ENCODE assay signal across 8 cellular contexts in genomic region chr14:81400852-81401251, GRCh38. TPM values are rescaled to one million over a fixed set of nuclear protein-coding genes. Genes with fewer than 3 reads are reported as not detected.
A peak's percentile ranks its signal among the peaks of the same experiment; 100 is the strongest.
DNase-seq lines count a peak whose midpoint lies in the region; ATAC-seq and TF ChIP-seq lines count a peak whose summit lies in the region.

No MANE protein-coding gene starts in this region.

- H3K36me3 ChIP-seq in Caco-2 (ENCODE audit: control insufficient read depth, insufficient read depth, low read length) (no peaks in the 10 kb centered on the region), lung (ENCODE audit: control insufficient read depth in 2 of 2, insufficient read depth in 2 of 2, low read length in 2 of 2) (no peaks in the 10 kb centered on the region)

- no peak overlapping the region for H3K4me3 Mint-ChIP-seq in Caco-2 (ENCODE audit: unreplicated experiment)

- POLR2A ChIA-PET in Caco-2 (lab: Charles Lee): no interaction called here

- H3K9me3 ChIP-seq in Caco-2 (no peaks in the 10 kb centered on the region), lung (ENCODE audit: control insufficient read depth in 2 of 2, insufficient read depth in 1 of 2, low read length in 1 of 2) (no peaks in the 10 kb centered on the region)

- H3K27ac ChIP-seq in lung (ENCODE audit: low read depth in 1 of 2, low read length in 1 of 2): peak overlapping the region in 1 of 2 donors; percentile 76

- no peaks in the 10 kb centered on the region for H3K27me3 Mint-ChIP-seq in Caco-2 (ENCODE audit: insufficient read depth, unreplicated experiment)

- BruUV-seq in Caco-2 (replicated peaks; lab: Mats Ljungman, UMichigan): no TSS peak

- 52 to 55% methylated on average over 8 of the region's 8 CpGs for WGBS in lung, 2 donors

- no peaks in the 10 kb centered on the region for H3K4me1 Mint-ChIP-seq in Caco-2 (ENCODE audit: low read depth, unreplicated experiment)

- no peak overlapping the region for H3K4me3 ChIP-seq in Caco-2 (ENCODE audit: low read depth, low read length)
- H3K4me3 ChIP-seq in astrocyte of the spinal cord (ENCODE audit: low read depth, low read length): no peak overlapping the region
- H3K4me3 ChIP-seq in lung: no peak overlapping the region

- DNase-seq in Caco-2: peak; percentile 69 to 83
- DNase-seq in LHCN-M2 (ENCODE audit: low read depth): peak; percentile 100
- DNase-seq in astrocyte of the spinal cord (ENCODE audit: low read depth, low spot score): peak; percentile 99
- DNase-seq in lung (ENCODE audit: low spot score): peak; percentile 75
- DNase-seq in mesenteric fat pad (ENCODE audit: low spot score): no peak
- no peak for DNase-seq in UCSD-AML1 (lab: John Stamatoyannopoulos, UW; ENCODE audit: unreplicated experiment)
- no peak for DNase-seq in NCI-H524 treated with DMSO at 0.1 percent for 48 hours (lab: John Stamatoyannopoulos, UW)

- in situ Hi-C loops in astrocyte of the spinal cord (cut with HindIII; ENCODE audit: low sequenced_read_pairs): no loop called here

- ATAC-seq in lung (ENCODE audit: insufficient read depth, low FRiP score) (peak; percentile 50), GM19397 (IDR thresholded peaks at IDR 0.05; ENCODE audit: unreplicated experiment) (no peak)

- no peak for TF ChIP-seq CTCF in Caco-2 (IDR thresholded peaks at IDR 0.05; ENCODE audit: insufficient read depth in 1 of 2, low read depth in 1 of 2, low read length in 1 of 2, severe bottlenecking in 1 of 2, unreplicated experiment in 1 of 2)
- no peak for TF ChIP-seq CTCF in astrocyte of the spinal cord (IDR thresholded peaks at IDR 0.05; ENCODE audit: low read depth, low read length)
- no peak for TF ChIP-seq CTCF in lung (IDR thresholded peaks at IDR 0.05; ENCODE audit: control extremely low read depth, extremely low read depth)

- peaks cover 4% of the 10 kb centered on the region for H3K36me3 Mint-ChIP-seq in Caco-2 (ENCODE audit: insufficient read depth, unreplicated experiment)

- H3K9me3 Mint-ChIP-seq in Caco-2 (ENCODE audit: unreplicated experiment): peaks cover 10% of the 10 kb centered on the region

- H3K27ac Mint-ChIP-seq in Caco-2 (ENCODE audit: unreplicated experiment): peak overlapping the region; percentile 48

- intact Hi-C loops in Caco-2 (cut with micrococcal nuclease; ENCODE audit: unreplicated experiment): loop anchor here (2.0 kb wide), 1 partner anchor 36 kb away; no protein-coding TSS in a partner anchor

- CTCF ChIA-PET in Caco-2 (lab: Charles Lee): no interaction called here

- H3K27me3 ChIP-seq in Caco-2 (replicated peaks; ENCODE audit: control insufficient read depth, insufficient read depth, low read length): no peaks in the 10 kb centered on the region
- no peaks in the 10 kb centered on the region for H3K27me3 ChIP-seq in lung (ENCODE audit: control insufficient read depth, insufficient read depth)

- peaks cover 15% of the 10 kb centered on the region for H3K4me1 ChIP-seq in Caco-2
- peaks cover 0 to 3% of the 10 kb centered on the region in 2 donors for H3K4me1 ChIP-seq in lung (ENCODE audit: control insufficient read depth in 2 of 2, insufficient read depth in 2 of 2, low read length in 2 of 2)

RNA-seq across cellular contexts. Expression of gene STON2, which starts 0.7 kb away (rescaled TPM):
- 37.1 and 43.5 TPM in 2 replicates for total RNA-seq in Caco-2 (2022)
- total RNA-seq in LHCN-M2 (2014; rRNA removed): 36.2 and 44.5 TPM in 2 replicates
- 0.55 TPM for polyA plus RNA-seq in LHCN-M2 (2012)
- total RNA-seq in lung: 10 to 100 TPM; 26.4 to 27.6 TPM
- polyA plus RNA-seq in lung: 1 to 10 TPM; 3.1 to 4.0 TPM
- 20.8 TPM for total RNA-seq in mesenteric fat pad

Comparison
In these comparisons a context has a peak if more than half of its experiments do, and no peak if none do; other contexts are left out.
1. DNase-seq: peak in Caco-2 (2 of 2), LHCN-M2 (single experiment), astrocyte of the spinal cord (single experiment) and lung (single experiment); none in mesenteric fat pad (single experiment), UCSD-AML1 (single experiment) and NCI-H524 treated with DMSO at 0.1 percent for 48 hours (single experiment).